8 cellular contexts compared by ENCODE assay signal in the genomic region with DNA sequence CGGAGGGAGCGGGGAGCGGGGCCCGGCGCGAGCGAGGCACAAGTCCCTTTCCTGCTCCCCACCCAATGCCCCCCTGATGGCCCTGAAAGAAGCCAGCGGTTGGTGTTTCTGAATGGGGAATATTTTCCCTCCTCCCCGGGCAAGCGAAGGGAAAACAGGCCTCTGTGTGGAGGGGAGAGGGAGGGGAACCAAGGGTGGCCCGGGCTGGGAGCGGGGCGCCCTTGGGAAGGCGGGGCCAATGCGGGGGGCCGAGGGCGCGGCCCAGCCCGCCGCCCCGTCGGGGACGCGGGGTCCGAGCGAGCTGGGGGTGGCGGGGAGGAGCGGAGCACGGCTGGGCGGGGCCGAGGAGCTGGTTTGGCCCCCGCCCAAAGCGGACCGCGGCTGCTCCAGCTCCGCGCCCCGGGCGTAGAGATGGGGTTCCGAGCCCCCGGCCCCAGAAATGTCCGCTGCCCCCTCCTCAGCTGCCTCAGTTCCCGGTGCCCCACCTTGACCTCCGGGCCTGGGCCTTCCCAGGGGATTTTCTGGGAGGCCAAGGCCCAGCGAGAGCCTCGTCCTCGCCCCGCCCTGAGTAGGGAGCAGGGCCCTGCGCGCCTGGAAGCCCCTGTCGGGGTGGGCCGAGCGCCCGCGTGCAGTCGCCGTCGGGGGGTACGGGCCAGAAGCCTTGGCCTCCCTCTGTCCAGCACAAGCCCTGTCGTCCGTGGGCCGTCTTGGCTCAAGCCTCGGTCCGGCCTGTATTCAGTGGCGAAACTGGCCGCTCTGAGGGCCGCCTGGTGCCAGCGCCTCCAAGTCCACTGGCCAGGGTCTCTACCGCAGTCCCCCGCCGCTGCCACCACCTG. TPM values are rescaled to one million over a fixed set of nuclear protein-coding genes. Genes with fewer than 3 reads are reported as not detected.
A peak's percentile ranks its signal among the peaks of the same experiment; 100 is the strongest.
DNase-seq lines count a peak whose midpoint lies in the region; ATAC-seq, FAIRE-seq and TF ChIP-seq lines count a peak whose summit lies in the region.

No MANE protein-coding gene starts in this region.

- H3K9me3 Mint-ChIP-seq in CD4-positive, alpha-beta memory T cell: peaks cover 0 to 12% (median 0%) of the 10 kb centered on the region in 8 donors
- H3K9me3 Mint-ChIP-seq in endothelial cell (ENCODE audit: unreplicated experiment): no peaks in the 10 kb centered on the region

- H3K4me1 Mint-ChIP-seq in CD4-positive, alpha-beta memory T cell: peaks cover 17 to 58% (median 39%) of the 10 kb centered on the region in 4 donors
- peaks cover 14% of the 10 kb centered on the region for H3K4me1 Mint-ChIP-seq in endothelial cell (ENCODE audit: unreplicated experiment)

- no peaks in the 10 kb centered on the region for H3K36me3 ChIP-seq in CD4-positive, alpha-beta memory T cell (ENCODE audit: insufficient read depth, low read length)
- H3K36me3 ChIP-seq in fibroblast of lung (ENCODE audit: control insufficient read depth, insufficient read depth, low read length) (no peaks in the 10 kb centered on the region), neutrophil (no peaks in the 10 kb centered on the region)

- no peak for FAIRE-seq in RCC 7860 (lab: Jason Lieb, UNC)

- TF ChIP-seq POLR2A in Raji (IDR thresholded peaks at IDR 0.05; ENCODE audit: insufficient read depth, low read depth, low read length): 0 out of 2 replicates have a peak, but pooled peaks have one; percentile 5

- peak in 1 of 5 donors; percentile 36 for DNase-seq in CD4-positive, alpha-beta memory T cell
- DNase-seq in fibroblast of lung (ENCODE audit: low read depth in 2 of 2) (no peak), T1000 (lab: John Stamatoyannopoulos, UW) (no peak), RCC 7860 (ENCODE audit: low spot score) (no peak), endothelial cell (ENCODE audit: low spot score) (no peak)

- H2AFZ ChIP-seq in fibroblast of lung (ENCODE audit: low read length): no peak overlapping the region

- peaks cover 47% of the 10 kb centered on the region for H3K4me1 ChIP-seq in CD4-positive, alpha-beta memory T cell (ENCODE audit: insufficient read depth, low read length)
- H3K4me1 ChIP-seq in fibroblast of lung (ENCODE audit: control insufficient read depth, extremely low read depth, insufficient read depth, low read length) (peaks cover 11% of the 10 kb centered on the region), neutrophil (ENCODE audit: control insufficient read depth in 1 of 2, insufficient read depth in 1 of 2, low read depth in 1 of 2, low read length in 1 of 2) (peaks cover 34 to 43% of the 10 kb centered on the region in 2 experiments)

- H3K4me2 ChIP-seq in fibroblast of lung (ENCODE audit: extremely low read depth, insufficient read depth, low read length): peak overlapping the region; percentile 88

- peaks cover 0 to 18% of the 10 kb centered on the region in 2 donors for H3K36me3 Mint-ChIP-seq in CD4-positive, alpha-beta memory T cell
- H3K36me3 Mint-ChIP-seq in endothelial cell (ENCODE audit: low read depth, unreplicated experiment): peaks cover 3% of the 10 kb centered on the region

- ATAC-seq in HG03025 (IDR thresholded peaks at IDR 0.05; ENCODE audit: low FRiP score, unreplicated experiment): no peak

- H3K9ac ChIP-seq in fibroblast of lung (ENCODE audit: insufficient read depth, low read length): peak overlapping the region; percentile 58

- peak overlapping the region; percentile 33 to 69 (median 62) for H3K4me3 Mint-ChIP-seq in CD4-positive, alpha-beta memory T cell
- H3K4me3 Mint-ChIP-seq in endothelial cell (ENCODE audit: unreplicated experiment): no peak overlapping the region

- TF ChIP-seq CTCF in fibroblast of lung (conservative IDR thresholded peaks at IDR 0.05 in 1 of 2, IDR thresholded peaks at IDR 0.05 in 1 of 2; ENCODE audit: low read depth in 1 of 2, low read length in 2 of 2): no peak
- TF ChIP-seq CTCF in neutrophil (IDR thresholded peaks at IDR 0.05): no peak
- TF ChIP-seq CTCF in endothelial cell (IDR thresholded peaks at IDR 0.05; ENCODE audit: unreplicated experiment): no peak

- no peak overlapping the region for H3K4me3 ChIP-seq in CD4-positive, alpha-beta memory T cell (ENCODE audit: low read length in 2 of 2)
- H3K4me3 ChIP-seq in fibroblast of lung (replicated peaks in 1 of 4; ENCODE audit: control extremely low read depth in 1 of 4, insufficient read depth in 1 of 4, low read depth in 3 of 4, low read length in 4 of 4) (peak overlapping the region; percentile 15 to 52 (median 36)), neutrophil (ENCODE audit: low read depth in 1 of 2, low read length in 1 of 2) (peak overlapping the region; percentile 63 to 70)

- peak overlapping the region in 6 of 7 donors; percentile 42 to 100 (median 62) for H3K27ac Mint-ChIP-seq in CD4-positive, alpha-beta memory T cell
- H3K27ac Mint-ChIP-seq in endothelial cell (ENCODE audit: unreplicated experiment): no peak overlapping the region

- POLR2A ChIA-PET in CD4-positive, alpha-beta memory T cell (lab: Charles Lee; ENCODE audit: partially characterized antibody): interaction anchor here (0.6 to 10.3 kb wide), 5 partner anchors 8 to 94 kb away, joined by 3 to 865 read pairs (median 4); a partner anchor contains a TSS

- CTCF ChIA-PET in CD4-positive, alpha-beta memory T cell (lab: Charles Lee; ENCODE audit: partially characterized antibody): interaction anchor here (2.1 to 22.4 kb wide), 2 partner anchors 9 to 53 kb away, joined by 11 to 552 read pairs; a partner anchor contains a TSS

- peak overlapping the region; percentile 35 for H3K27ac ChIP-seq in CD4-positive, alpha-beta memory T cell (ENCODE audit: low read depth, low read length)
- H3K27ac ChIP-seq in fibroblast of lung (ENCODE audit: insufficient read depth, low read length): peak overlapping the region; percentile 80
- peak overlapping the region; percentile 56 for H3K27ac ChIP-seq in neutrophil

- intact Hi-C loops in CD4-positive, alpha-beta memory T cell (cut with micrococcal nuclease): no loop called here

- peaks cover 9% of the 10 kb centered on the region for H3K79me2 ChIP-seq in fibroblast of lung (ENCODE audit: control insufficient read depth, insufficient read depth, low read length)

- H3K27me3 ChIP-seq in CD4-positive, alpha-beta memory T cell (ENCODE audit: insufficient read depth, low read length): no peaks in the 10 kb centered on the region
- H3K27me3 ChIP-seq in fibroblast of lung (ENCODE audit: control insufficient read depth, insufficient read depth, low read length): no peaks in the 10 kb centered on the region
- H3K27me3 ChIP-seq in neutrophil: peaks cover 12% of the 10 kb centered on the region

- H3K27me3 Mint-ChIP-seq in CD4-positive, alpha-beta memory T cell: peaks cover 1 to 5% of the 10 kb centered on the region in 2 donors
- H3K27me3 Mint-ChIP-seq in endothelial cell (ENCODE audit: unreplicated experiment): peaks cover 20% of the 10 kb centered on the region

- H4K20me1 ChIP-seq in fibroblast of lung (ENCODE audit: control insufficient read depth, extremely low read depth, insufficient read depth, low read length): no peaks in the 10 kb centered on the region

- no peaks in the 10 kb centered on the region for H3K9me3 ChIP-seq in CD4-positive, alpha-beta memory T cell (ENCODE audit: control insufficient read depth in 1 of 2, low read length in 2 of 2)
- H3K9me3 ChIP-seq in fibroblast of lung (ENCODE audit: control insufficient read depth, insufficient read depth, low read depth, low read length): no peaks in the 10 kb centered on the region
- H3K9me3 ChIP-seq in neutrophil: no peaks in the 10 kb centered on the region

RNA-seq across cellular contexts. Expression of a gene that starts 3.9 kb away (rescaled TPM):
- total RNA-seq in CD4-positive, alpha-beta memory T cell: 10 to 100 TPM; 28.8 to 30.8 TPM
- polyA plus RNA-seq in CD4-positive, alpha-beta memory T cell: 1 to 10 TPM; 2.8 to 5.9 TPM
- 9.9 and 10.3 TPM in 2 replicates for total RNA-seq in fibroblast of lung
- polyA plus RNA-seq in fibroblast of lung: 11.7 and 12.4 TPM in 2 replicates
- polyA plus RNA-seq in fibroblast of lung (2012): 20.2 and 20.3 TPM in 2 replicates
- 4.3 and 6.1 TPM in 2 replicates for polyA minus RNA-seq in fibroblast of lung (ENCODE audit: low replicate concordance)
- total RNA-seq in endothelial cell (ENCODE audit: unreplicated experiment): 22.6 TPM

RNA-seq across cellular contexts. Expression of a gene that starts 8.9 kb away (rescaled TPM):
- total RNA-seq in CD4-positive, alpha-beta memory T cell: 10 to 100 TPM; 41.9 to 48.1 TPM
- 10 to 100 TPM; 10.3 to 10.5 TPM for polyA plus RNA-seq in CD4-positive, alpha-beta memory T cell
- total RNA-seq in fibroblast of lung: 7.7 and 18.0 TPM in 2 replicates
- 3.0 and 3.4 TPM in 2 replicates for polyA plus RNA-seq in fibroblast of lung
- polyA plus RNA-seq in fibroblast of lung (2012): 5.8 and 6.3 TPM in 2 replicates
- 4.9 and 8.4 TPM in 2 replicates for polyA minus RNA-seq in fibroblast of lung (ENCODE audit: low replicate concordance)
- 9.4 TPM for total RNA-seq in endothelial cell (ENCODE audit: unreplicated experiment)

RNA-seq across cellular contexts. Expression of a gene that starts 12.1 kb away (rescaled TPM):
- total RNA-seq in CD4-positive, alpha-beta memory T cell: 1 to 10 TPM; 3.8 to 6.0 TPM
- under 1 TPM; 0.30 to 0.80 TPM for polyA plus RNA-seq in CD4-positive, alpha-beta memory T cell
- total RNA-seq in fibroblast of lung (39.3 and 59.8 TPM in 2 replicates), endothelial cell (ENCODE audit: unreplicated experiment) (9.7 TPM)
- 32.8 and 52.1 TPM in 2 replicates for polyA plus RNA-seq in fibroblast of lung
- 39.6 and 76.5 TPM in 2 replicates for polyA plus RNA-seq in fibroblast of lung (2012)
- polyA minus RNA-seq in fibroblast of lung (ENCODE audit: low replicate concordance): 151 and 159 TPM in 2 replicates

RNA-seq across cellular contexts. Expression of a gene that starts 17.3 kb away (rescaled TPM):
- 1 to 10 TPM; 2.7 to 5.1 TPM for total RNA-seq in CD4-positive, alpha-beta memory T cell
- 1 to 10 TPM; 2.7 to 2.8 TPM for polyA plus RNA-seq in CD4-positive, alpha-beta memory T cell
- total RNA-seq in fibroblast of lung (12.8 and 18.7 TPM in 2 replicates), endothelial cell (ENCODE audit: unreplicated experiment) (13.0 TPM)
- 1.9 and 2.7 TPM in 2 replicates for polyA plus RNA-seq in fibroblast of lung
- polyA plus RNA-seq in fibroblast of lung (2012): 4.3 and 6.4 TPM in 2 replicates
- polyA minus RNA-seq in fibroblast of lung (ENCODE audit: low replicate concordance): 2.0 and 7.2 TPM in 2 replicates

Comparison
In these comparisons a context has a peak if more than half of its experiments do, and no peak if none do; other contexts are left out.
1. H3K4me3 ChIP-seq: peak in fibroblast of lung (4 of 4) and neutrophil (2 of 2); none in CD4-positive, alpha-beta memory T cell (0 of 2).
2. Peak in every context shown above with its lines, with median percentiles within 50 percentile points of each other: H3K27ac ChIP-seq.